In the genomic region with DNA sequence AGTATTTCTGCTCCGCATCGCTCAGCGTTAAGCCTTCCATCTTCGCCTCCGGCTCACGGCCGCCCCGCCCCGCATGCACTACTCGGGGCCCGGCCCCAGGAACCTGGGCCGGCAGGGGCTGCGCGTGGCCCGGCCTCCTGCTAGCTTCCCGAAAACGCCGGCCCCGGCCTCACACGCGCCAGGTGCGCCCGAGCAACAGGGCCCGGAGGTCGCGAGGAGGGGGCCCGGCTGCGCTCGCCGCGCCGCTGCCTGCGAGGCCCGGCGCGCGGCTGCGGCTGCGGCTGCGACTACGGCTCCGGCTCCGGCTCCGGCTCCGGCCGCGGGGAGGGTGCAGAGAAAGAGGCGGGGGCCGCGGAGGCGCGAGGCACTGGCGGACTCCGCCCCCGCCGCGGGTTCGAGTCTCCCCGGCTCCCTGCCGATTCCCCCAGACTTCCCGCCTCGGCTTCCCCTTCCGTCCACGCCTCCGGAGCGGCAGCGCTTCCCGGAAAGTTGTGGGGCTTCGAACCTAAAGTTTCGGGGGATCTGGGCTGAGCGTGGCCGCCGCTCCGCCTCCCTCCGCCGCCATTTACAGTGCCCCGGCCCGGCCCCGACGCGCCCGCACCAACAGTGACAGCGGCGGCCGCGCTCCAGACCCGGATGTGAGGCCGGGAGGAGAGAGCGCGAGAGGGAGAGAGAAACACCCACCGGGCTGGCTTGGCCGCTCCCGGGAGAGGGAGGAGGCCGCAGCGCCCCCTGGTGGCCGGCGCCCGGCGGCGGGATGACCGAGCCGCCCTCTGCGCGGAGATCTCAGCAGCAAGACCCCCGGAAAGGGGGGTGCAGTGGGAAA, we compare ENCODE assay signal across 1 cellular context.
TF ChIP-seq lines count a peak whose summit lies in the region.

A gene with protein sequence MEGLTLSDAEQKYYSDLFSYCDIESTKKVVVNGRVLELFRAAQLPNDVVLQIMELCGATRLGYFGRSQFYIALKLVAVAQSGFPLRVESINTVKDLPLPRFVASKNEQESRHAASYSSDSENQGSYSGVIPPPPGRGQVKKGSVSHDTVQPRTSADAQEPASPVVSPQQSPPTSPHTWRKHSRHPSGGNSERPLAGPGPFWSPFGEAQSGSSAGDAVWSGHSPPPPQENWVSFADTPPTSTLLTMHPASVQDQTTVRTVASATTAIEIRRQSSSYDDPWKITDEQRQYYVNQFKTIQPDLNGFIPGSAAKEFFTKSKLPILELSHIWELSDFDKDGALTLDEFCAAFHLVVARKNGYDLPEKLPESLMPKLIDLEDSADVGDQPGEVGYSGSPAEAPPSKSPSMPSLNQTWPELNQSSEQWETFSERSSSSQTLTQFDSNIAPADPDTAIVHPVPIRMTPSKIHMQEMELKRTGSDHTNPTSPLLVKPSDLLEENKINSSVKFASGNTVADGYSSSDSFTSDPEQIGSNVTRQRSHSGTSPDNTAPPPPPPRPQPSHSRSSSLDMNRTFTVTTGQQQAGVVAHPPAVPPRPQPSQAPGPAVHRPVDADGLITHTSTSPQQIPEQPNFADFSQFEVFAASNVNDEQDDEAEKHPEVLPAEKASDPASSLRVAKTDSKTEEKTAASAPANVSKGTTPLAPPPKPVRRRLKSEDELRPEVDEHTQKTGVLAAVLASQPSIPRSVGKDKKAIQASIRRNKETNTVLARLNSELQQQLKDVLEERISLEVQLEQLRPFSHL (minus strand): TSS at position 611 of the 826 bp plus-strand sequence. CDS start 571 bp downstream, at position 40.

TF ChIP-seq in K562, 482 proteins besides CTCF, POLR2A, EP300 and RAD21 (continued from another document and continues in another):
- TF ChIP-seq, protein P1, sequence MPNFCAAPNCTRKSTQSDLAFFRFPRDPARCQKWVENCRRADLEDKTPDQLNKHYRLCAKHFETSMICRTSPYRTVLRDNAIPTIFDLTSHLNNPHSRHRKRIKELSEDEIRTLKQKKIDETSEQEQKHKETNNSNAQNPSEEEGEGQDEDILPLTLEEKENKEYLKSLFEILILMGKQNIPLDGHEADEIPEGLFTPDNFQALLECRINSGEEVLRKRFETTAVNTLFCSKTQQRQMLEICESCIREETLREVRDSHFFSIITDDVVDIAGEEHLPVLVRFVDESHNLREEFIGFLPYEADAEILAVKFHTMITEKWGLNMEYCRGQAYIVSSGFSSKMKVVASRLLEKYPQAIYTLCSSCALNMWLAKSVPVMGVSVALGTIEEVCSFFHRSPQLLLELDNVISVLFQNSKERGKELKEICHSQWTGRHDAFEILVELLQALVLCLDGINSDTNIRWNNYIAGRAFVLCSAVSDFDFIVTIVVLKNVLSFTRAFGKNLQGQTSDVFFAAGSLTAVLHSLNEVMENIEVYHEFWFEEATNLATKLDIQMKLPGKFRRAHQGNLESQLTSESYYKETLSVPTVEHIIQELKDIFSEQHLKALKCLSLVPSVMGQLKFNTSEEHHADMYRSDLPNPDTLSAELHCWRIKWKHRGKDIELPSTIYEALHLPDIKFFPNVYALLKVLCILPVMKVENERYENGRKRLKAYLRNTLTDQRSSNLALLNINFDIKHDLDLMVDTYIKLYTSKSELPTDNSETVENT (CRISPR knock-in tag; IDR thresholded peaks at IDR 0.05): 0 out of 2 replicates have a peak, but pooled peaks have one; percentile 10
- TF ChIP-seq ZBTB33 (CRISPR knock-in tag; IDR thresholded peaks at IDR 0.05): peak; percentile 42; the same call in 1 of the 2 replicates
- TF ChIP-seq SMARCE1 (IDR thresholded peaks at IDR 0.05): no peak
- TF ChIP-seq, protein P2, sequence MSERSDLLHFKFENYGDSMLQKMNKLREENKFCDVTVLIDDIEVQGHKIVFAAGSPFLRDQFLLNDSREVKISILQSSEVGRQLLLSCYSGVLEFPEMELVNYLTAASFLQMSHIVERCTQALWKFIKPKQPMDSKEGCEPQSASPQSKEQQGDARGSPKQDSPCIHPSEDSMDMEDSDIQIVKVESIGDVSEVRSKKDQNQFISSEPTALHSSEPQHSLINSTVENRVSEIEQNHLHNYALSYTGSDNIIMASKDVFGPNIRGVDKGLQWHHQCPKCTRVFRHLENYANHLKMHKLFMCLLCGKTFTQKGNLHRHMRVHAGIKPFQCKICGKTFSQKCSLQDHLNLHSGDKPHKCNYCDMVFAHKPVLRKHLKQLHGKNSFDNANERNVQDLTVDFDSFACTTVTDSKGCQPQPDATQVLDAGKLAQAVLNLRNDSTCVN (CRISPR knock-in tag; IDR thresholded peaks at IDR 0.05): no peak
- TF ChIP-seq ARID4B (CRISPR knock-in tag; IDR thresholded peaks at IDR 0.05): peak; percentile 52; the same call in 1 of the 2 replicates
- TF ChIP-seq NCOA4 (IDR thresholded peaks at IDR 0.05; ENCODE audit: partially characterized antibody): no peak
- no peak for TF ChIP-seq ZNF324 (CRISPR knock-in tag; IDR thresholded peaks at IDR 0.05)
- TF ChIP-seq ZNF274 (IDR thresholded peaks at IDR 0.05; ENCODE audit: borderline replicate concordance, low read depth, low read length): no peak
- TF ChIP-seq TOE1 (IDR thresholded peaks at IDR 0.05; ENCODE audit: borderline replicate concordance): no peak; the same call in 1 of the 2 replicates
- TF ChIP-seq TOE1 (CRISPR knock-in tag; IDR thresholded peaks at IDR 0.05; ENCODE audit: borderline replicate concordance, low read depth): no peak
- peak; percentile 57; the same call in 1 of the 2 replicates for TF ChIP-seq RNF2 (IDR thresholded peaks at IDR 0.05)
- no peak for TF ChIP-seq POLR3G (IDR thresholded peaks at IDR 0.05; ENCODE audit: extremely low read depth, insufficient read length, insufficient replicate concordance)
- no peak for TF ChIP-seq ZNF224 (CRISPR knock-in tag; IDR thresholded peaks at IDR 0.05)
- TF ChIP-seq ZC3H8 (IDR thresholded peaks at IDR 0.05): no peak
- peak; percentile 51 for TF ChIP-seq CCNT2 (IDR thresholded peaks at IDR 0.05; ENCODE audit: borderline replicate concordance, extremely low read depth, insufficient read length, low read depth, low read length)
- no peak for TF ChIP-seq SREBF2 (CRISPR knock-in tag; IDR thresholded peaks at IDR 0.05)
- TF ChIP-seq, protein P3, sequence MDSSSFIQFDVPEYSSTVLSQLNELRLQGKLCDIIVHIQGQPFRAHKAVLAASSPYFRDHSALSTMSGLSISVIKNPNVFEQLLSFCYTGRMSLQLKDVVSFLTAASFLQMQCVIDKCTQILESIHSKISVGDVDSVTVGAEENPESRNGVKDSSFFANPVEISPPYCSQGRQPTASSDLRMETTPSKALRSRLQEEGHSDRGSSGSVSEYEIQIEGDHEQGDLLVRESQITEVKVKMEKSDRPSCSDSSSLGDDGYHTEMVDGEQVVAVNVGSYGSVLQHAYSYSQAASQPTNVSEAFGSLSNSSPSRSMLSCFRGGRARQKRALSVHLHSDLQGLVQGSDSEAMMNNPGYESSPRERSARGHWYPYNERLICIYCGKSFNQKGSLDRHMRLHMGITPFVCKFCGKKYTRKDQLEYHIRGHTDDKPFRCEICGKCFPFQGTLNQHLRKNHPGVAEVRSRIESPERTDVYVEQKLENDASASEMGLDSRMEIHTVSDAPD (CRISPR knock-in tag; IDR thresholded peaks at IDR 0.05): no peak
- no peak for TF ChIP-seq HMBOX1 (IDR thresholded peaks at IDR 0.05)
- peak; percentile 84 for TF ChIP-seq XRCC5 (IDR thresholded peaks at IDR 0.05; ENCODE audit: low read depth, low read length)
- no peak for TF ChIP-seq HIVEP1 (CRISPR knock-in tag; IDR thresholded peaks at IDR 0.05)
- TF ChIP-seq MAFF (IDR thresholded peaks at IDR 0.05; ENCODE audit: low read length): no peak
- TF ChIP-seq STAT5A (IDR thresholded peaks at IDR 0.05; ENCODE audit: borderline replicate concordance, low read length): no peak
- no peak for TF ChIP-seq NFATC3 (IDR thresholded peaks at IDR 0.05)
- TF ChIP-seq ZNF174 (CRISPR knock-in tag; IDR thresholded peaks at IDR 0.05): no peak
- no peak for TF ChIP-seq TRIM28 (IDR thresholded peaks at IDR 0.05)
- TF ChIP-seq FOXA1 (IDR thresholded peaks at IDR 0.05; ENCODE audit: borderline replicate concordance): no peak
- peak; percentile 21 to 38; a peak in 3 of 4 replicates for TF ChIP-seq NRF1 (conservative IDR thresholded peaks at IDR 0.05 in 1 of 2, IDR thresholded peaks at IDR 0.05 in 1 of 2)
- peak; percentile 99 for TF ChIP-seq POLR2G (IDR thresholded peaks at IDR 0.05; ENCODE audit: low read depth, low read length)
- TF ChIP-seq, protein P4, sequence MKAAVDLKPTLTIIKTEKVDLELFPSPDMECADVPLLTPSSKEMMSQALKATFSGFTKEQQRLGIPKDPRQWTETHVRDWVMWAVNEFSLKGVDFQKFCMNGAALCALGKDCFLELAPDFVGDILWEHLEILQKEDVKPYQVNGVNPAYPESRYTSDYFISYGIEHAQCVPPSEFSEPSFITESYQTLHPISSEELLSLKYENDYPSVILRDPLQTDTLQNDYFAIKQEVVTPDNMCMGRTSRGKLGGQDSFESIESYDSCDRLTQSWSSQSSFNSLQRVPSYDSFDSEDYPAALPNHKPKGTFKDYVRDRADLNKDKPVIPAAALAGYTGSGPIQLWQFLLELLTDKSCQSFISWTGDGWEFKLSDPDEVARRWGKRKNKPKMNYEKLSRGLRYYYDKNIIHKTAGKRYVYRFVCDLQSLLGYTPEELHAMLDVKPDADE (conservative IDR thresholded peaks at IDR 0.05; ENCODE audit: control insufficient read depth, low read depth, low read length): no peak; the same call in 1 of the 2 replicates
- no peak; the same call in 1 of the 2 replicates for TF ChIP-seq SP1 (CRISPR knock-in tag; IDR thresholded peaks at IDR 0.05)
- TF ChIP-seq IFI16 (CRISPR knock-in tag; IDR thresholded peaks at IDR 0.05): no peak
- no peak for TF ChIP-seq ZC3H4 (CRISPR knock-in tag; IDR thresholded peaks at IDR 0.05; ENCODE audit: borderline replicate concordance)
- TF ChIP-seq EWSR1 (IDR thresholded peaks at IDR 0.05; ENCODE audit: borderline replicate concordance, low read depth, partially characterized antibody): no peak
- no peak for TF ChIP-seq SAFB2 (IDR thresholded peaks at IDR 0.05; ENCODE audit: borderline replicate concordance, low read depth, low read length, severe bottlenecking)
- TF ChIP-seq DEAF1 (CRISPR knock-in tag; IDR thresholded peaks at IDR 0.05): peak; percentile 70
- peak; percentile 69; the same call in 1 of the 2 replicates for TF ChIP-seq ATF7 (IDR thresholded peaks at IDR 0.05)
